In the genomic region with DNA sequence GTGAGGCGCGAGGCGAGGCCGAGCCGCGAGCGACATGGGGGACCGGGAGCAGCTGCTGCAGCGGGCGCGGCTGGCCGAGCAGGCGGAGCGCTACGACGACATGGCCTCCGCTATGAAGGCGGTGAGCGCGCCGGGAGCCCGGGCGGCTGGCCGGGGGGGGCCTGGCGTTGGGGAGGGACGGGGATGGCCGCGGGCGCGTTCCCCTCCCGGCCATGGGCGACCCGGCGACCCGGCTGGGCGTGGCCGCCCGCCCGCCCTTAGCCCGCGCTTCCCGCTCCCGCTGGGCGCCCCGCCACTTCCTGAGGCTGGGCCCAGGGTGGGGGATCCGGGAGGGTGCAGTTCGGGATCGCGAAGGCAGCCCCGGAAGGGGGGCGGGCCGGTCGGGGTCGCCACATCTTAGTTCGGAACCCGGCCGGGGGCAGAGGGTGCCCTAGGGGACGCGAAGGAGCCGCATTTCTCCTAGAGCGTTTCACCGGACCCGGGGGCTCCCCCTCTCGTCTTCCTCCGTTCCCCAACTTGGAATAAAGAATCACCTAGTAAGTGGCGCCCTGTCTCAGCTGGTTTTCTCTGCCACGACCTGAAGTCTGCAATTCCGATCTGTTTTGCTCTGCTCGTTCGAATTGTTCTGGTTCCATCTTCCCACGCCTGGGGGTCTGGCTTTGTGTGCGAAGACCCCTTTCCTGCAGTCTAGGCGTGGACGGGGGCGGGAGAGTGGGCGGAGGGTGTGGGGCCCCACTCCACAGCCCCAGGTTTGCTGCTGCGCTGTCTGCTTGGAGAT, we compare ENCODE assay signal across 8 cellular contexts. TPM values are rescaled to one million over a fixed set of nuclear protein-coding genes. Genes with fewer than 3 reads are reported as not detected.
DNase-seq lines count a peak whose midpoint lies in the region; ATAC-seq and TF ChIP-seq lines count a peak whose summit lies in the region.

No MANE protein-coding gene starts in this region.

- peak overlapping the region; percentile 94 for H3K27ac ChIP-seq in 22Rv1
- H3K27ac ChIP-seq in cingulate gyrus (ENCODE audit: low read depth, low read length), result peak overlapping the region; percentile 95

- no peak for TF ChIP-seq POLR2A in lower leg skin (IDR thresholded peaks at IDR 0.05)

- DNase-seq in T-helper 1 cell, result peak in 4 of 5 donors; percentile 24 to 49 (median 30)
- peak in 1 of 2 donors; percentile 91 for DNase-seq in lower leg skin (ENCODE audit: low spot score in 2 of 2)
- DNase-seq in stimulated activated CD8-positive, alpha-beta memory T cell treated with anti-CD3 and anti-CD28 coated beads, Interleukin-4, amount 100 ng/mL, for 24 hours (ENCODE audit: low read depth), result peak; percentile 17
- no peak for DNase-seq in cerebellar nuclear complex (lab: John Stamatoyannopoulos, UW)

- WGBS in lower leg skin, 2 donors, result 0 to 1% methylated on average over 31 to 36 of the region's 77 CpGs

- intact Hi-C loops in lower leg skin (cut with DNase I; ENCODE audit: low total_unique reads), result loop anchor here (10.0 kb wide), 1 partner anchor 390 kb away; no protein-coding TSS in a partner anchor

- peak overlapping the region; percentile 82 for H3K4me3 ChIP-seq in lower leg skin (ENCODE audit: low read depth, poor library complexity, severe bottlenecking)

- TF ChIP-seq CTCF in 22Rv1 (IDR thresholded peaks at IDR 0.05), result no peak
- TF ChIP-seq CTCF in lower leg skin (IDR thresholded peaks at IDR 0.05), result no peak

- ATAC-seq in GM18520 (IDR thresholded peaks at IDR 0.05; ENCODE audit: unreplicated experiment), result peak; percentile 12
- peak; percentile 14 for ATAC-seq in HG03066 (IDR thresholded peaks at IDR 0.05; ENCODE audit: low read depth, unreplicated experiment)

RNA-seq across cellular contexts. Expression of a gene that starts 0.6 kb away (rescaled TPM):
- 10 to 100 TPM; 57.8 to 94.0 (median 80.7) TPM for total RNA-seq in lower leg skin

Comparison
In these comparisons a context has a peak if more than half of its experiments do, and no peak if none do; other contexts are left out.
1. DNase-seq: peak in T-helper 1 cell (4 of 5) and stimulated activated CD8-positive, alpha-beta memory T cell treated with anti-CD3 and anti-CD28 coated beads, Interleukin-4, amount 100 ng/mL, for 24 hours (single experiment); none in cerebellar nuclear complex (0 of 2).